In the genomic region with DNA sequence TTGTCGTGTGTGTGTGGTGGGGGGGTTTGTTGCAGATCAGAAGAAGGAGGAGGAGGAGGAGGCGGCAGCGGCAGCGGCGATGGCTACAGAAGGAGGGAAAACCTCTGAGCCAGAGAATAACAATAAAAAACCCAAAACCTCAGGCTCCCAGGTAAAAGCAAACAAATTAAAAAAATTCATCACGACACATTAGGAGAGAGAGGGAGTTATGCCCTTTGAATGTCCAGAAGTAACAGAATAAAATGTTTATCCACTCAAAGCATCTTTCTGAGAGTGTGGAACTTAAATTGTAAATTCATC, we compare ENCODE assay signal across 1 cellular context.
TF ChIP-seq lines count a peak whose summit lies in the region.

No MANE protein-coding gene starts in this region.

TF ChIP-seq in HCT116, 20 proteins besides CTCF, POLR2A, EP300 and RAD21 (continued from another document):
- TF ChIP-seq, protein P1, sequence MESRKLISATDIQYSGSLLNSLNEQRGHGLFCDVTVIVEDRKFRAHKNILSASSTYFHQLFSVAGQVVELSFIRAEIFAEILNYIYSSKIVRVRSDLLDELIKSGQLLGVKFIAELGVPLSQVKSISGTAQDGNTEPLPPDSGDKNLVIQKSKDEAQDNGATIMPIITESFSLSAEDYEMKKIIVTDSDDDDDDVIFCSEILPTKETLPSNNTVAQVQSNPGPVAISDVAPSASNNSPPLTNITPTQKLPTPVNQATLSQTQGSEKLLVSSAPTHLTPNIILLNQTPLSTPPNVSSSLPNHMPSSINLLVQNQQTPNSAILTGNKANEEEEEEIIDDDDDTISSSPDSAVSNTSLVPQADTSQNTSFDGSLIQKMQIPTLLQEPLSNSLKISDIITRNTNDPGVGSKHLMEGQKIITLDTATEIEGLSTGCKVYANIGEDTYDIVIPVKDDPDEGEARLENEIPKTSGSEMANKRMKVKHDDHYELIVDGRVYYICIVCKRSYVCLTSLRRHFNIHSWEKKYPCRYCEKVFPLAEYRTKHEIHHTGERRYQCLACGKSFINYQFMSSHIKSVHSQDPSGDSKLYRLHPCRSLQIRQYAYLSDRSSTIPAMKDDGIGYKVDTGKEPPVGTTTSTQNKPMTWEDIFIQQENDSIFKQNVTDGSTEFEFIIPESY (IDR thresholded peaks at IDR 0.05; ENCODE audit: extremely low read depth, insufficient replicate concordance, low read length), result no peak
- TF ChIP-seq CBX3 (IDR thresholded peaks at IDR 0.05; ENCODE audit: low read depth) (no peak), EZH2phosphoT487 (IDR thresholded peaks at IDR 0.05; ENCODE audit: borderline replicate concordance) (no peak)
